ENCODE assay signal across 13 cellular contexts in the genomic region with DNA sequence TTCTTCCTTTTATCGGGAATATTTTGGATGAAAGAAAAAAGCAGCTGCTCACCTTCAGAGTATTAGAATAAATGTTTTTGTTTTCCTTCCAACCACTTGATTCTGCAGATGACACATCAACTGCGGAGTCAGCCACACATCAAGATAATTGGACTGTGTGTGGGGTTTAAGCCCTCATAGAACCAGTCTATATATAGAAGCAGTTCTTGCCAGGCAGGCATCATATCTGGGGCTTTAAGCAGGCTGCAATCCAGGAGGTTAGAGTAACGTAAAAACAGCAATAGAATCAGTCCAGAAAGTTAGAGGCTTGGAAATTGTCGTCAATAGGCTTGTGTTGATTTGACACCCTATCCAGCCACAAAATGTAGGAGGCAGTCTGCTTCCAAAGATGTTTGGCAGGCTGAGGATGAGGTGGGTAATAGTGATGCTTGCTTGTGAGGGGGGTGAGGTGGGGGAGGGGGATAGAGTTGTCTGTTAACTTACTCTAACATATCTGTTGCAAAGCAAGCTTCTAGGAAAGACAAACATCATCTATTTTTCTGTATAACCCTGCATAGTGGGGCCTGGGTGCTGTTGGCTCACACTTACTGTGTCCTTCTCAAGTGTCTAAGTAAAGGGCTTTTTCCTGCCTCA.
A peak's percentile ranks its signal among the peaks of the same experiment; 100 is the strongest.
DNase-seq lines count a peak whose midpoint lies in the region; ATAC-seq and TF ChIP-seq lines count a peak whose summit lies in the region.
"Had no signal": no experiment of that assay in that cellular context is flagged by ENCODE, and none has a peak within 500 bp of the region (broad histone marks: within the 10 kb centered on the region; RNA-seq: fewer than 3 reads in every experiment).

No MANE protein-coding gene starts in this region.

- H3K36me3 ChIP-seq in GM23248 (ENCODE audit: low read depth) (no peaks in the 10 kb centered on the region), osteoblast (ENCODE audit: insufficient read depth, low read length) (peaks cover 18% of the 10 kb centered on the region)

- no peak for ATAC-seq in HG02840 (IDR thresholded peaks at IDR 0.05; ENCODE audit: low FRiP score, unreplicated experiment)
- ATAC-seq in left lobe of liver, result no peak
- no peak for ATAC-seq in activated CD8-positive, alpha-beta memory T cell treated with anti-CD3 and anti-CD28 coated beads, Interleukin-2, amount 10 ng/mL, durations not matched to agents 7 days and 5 days
- ATAC-seq: CD8-positive, alpha-beta T cell had no signal

- H3K4me2 ChIP-seq in GM23248 (ENCODE audit: unreplicated experiment) (peak overlapping the region; percentile 40), osteoblast (ENCODE audit: insufficient read depth, low read length) (peak overlapping the region; percentile 50)

- no peaks in the 10 kb centered on the region for H3K9me2 ChIP-seq in GM23248 (ENCODE audit: insufficient read depth)

- H3K9me3 Mint-ChIP-seq in chondrocyte (ENCODE audit: low read depth), result no peaks in the 10 kb centered on the region
- no peaks in the 10 kb centered on the region for H3K9me3 Mint-ChIP-seq in activated CD8-positive, alpha-beta memory T cell treated with anti-CD3 and anti-CD28 coated beads, Interleukin-2, amount 10 ng/mL, durations not matched to agents 7 days and 5 days (ENCODE audit: low read depth)
- H3K9me3 Mint-ChIP-seq: CD8-positive, alpha-beta T cell had no signal

- H3K79me2 ChIP-seq in GM23248 (ENCODE audit: insufficient read depth), result peaks cover 12% of the 10 kb centered on the region
- H3K79me2 ChIP-seq in osteoblast (ENCODE audit: insufficient read depth, low read length), result peaks cover 5% of the 10 kb centered on the region

- DNase-seq in GM23248 (peak; percentile 59), NCI-H446 treated with DMSO at 0.1 percent for 48 hours (lab: John Stamatoyannopoulos, UW) (peak; percentile 20), chondrocyte (ENCODE audit: low spot score) (no peak), osteoblast (ENCODE audit: insufficient read length, low spot score, missing footprints) (peak; percentile 85), left lobe of liver (ENCODE audit: low spot score) (no peak), HuH-7 (ENCODE audit: low spot score) (no peak)
- DNase-seq in activated CD8-positive, alpha-beta memory T cell treated with anti-CD3 and anti-CD28 coated beads, Interleukin-2, amount 10 ng/mL, durations not matched to agents 7 days and 5 days, result no peak
- DNase-seq: activated CD4-positive, CD25-positive, alpha-beta regulatory T cell; GDM1; NCI-H1694 treated with DMSO at 0.1 percent for 48 hours; small intestine had no signal

- H3K4me1 ChIP-seq in GM23248 (ENCODE audit: insufficient read depth) (peaks cover 11% of the 10 kb centered on the region; the same call in 1 of the 2 replicates), osteoblast (ENCODE audit: insufficient read depth, low read length) (peaks cover 15% of the 10 kb centered on the region)

- no peak for TF ChIP-seq CTCF in chondrocyte (IDR thresholded peaks at IDR 0.05)
- TF ChIP-seq CTCF in osteoblast (IDR thresholded peaks at IDR 0.05; ENCODE audit: extremely low read depth, low read depth, low read length), result no peak

- peaks cover 13% of the 10 kb centered on the region for H3K4me1 Mint-ChIP-seq in chondrocyte (ENCODE audit: low read depth)
- H3K4me1 Mint-ChIP-seq in activated CD8-positive, alpha-beta memory T cell treated with anti-CD3 and anti-CD28 coated beads, Interleukin-2, amount 10 ng/mL, durations not matched to agents 7 days and 5 days, result peaks cover 28% of the 10 kb centered on the region

- in situ Hi-C loops in GM23248 (cut with MboI), result no loop called here

- H2AFZ ChIP-seq in GM23248 (no peak overlapping the region), osteoblast (ENCODE audit: low read length) (no peak overlapping the region)

- H3K4me3 ChIP-seq in GM23248 (no peak overlapping the region), osteoblast (ENCODE audit: insufficient read depth, low read length) (peak overlapping the region; percentile 2)

- WGBS in GM23248 (ENCODE audit: low coverage in 1 of 2, low lambda C conversion rate in 2 of 2, missing lambda C conversion rate in 2 of 2), 2 experiments, result 58 to 69% methylated on average over 4 of the region's 4 CpGs

- H3K9me3 ChIP-seq in GM23248 (ENCODE audit: low read depth) (no peaks in the 10 kb centered on the region), osteoblast (ENCODE audit: low read depth, low read length) (no peaks in the 10 kb centered on the region)

- CTCF ChIA-PET in activated CD8-positive, alpha-beta memory T cell treated with anti-CD3 and anti-CD28 coated beads, Interleukin-2, amount 10 ng/mL, durations not matched to agents 7 days and 5 days (lab: Charles Lee), result no interaction called here

- H3K4me3 Mint-ChIP-seq in chondrocyte (ENCODE audit: unreplicated experiment), result no peak overlapping the region
- H3K4me3 Mint-ChIP-seq in activated CD8-positive, alpha-beta memory T cell treated with anti-CD3 and anti-CD28 coated beads, Interleukin-2, amount 10 ng/mL, durations not matched to agents 7 days and 5 days, result no peak overlapping the region
- H3K4me3 Mint-ChIP-seq: CD8-positive, alpha-beta T cell had no signal

- H3F3A ChIP-seq in GM23248 (ENCODE audit: insufficient read depth), result 0 out of 2 replicates have a peak, but pooled peaks cover 4% of the 10 kb centered on the region

- H4K20me1 ChIP-seq in GM23248 (ENCODE audit: insufficient read depth), result no peaks in the 10 kb centered on the region
- peaks cover 21% of the 10 kb centered on the region for H4K20me1 ChIP-seq in osteoblast (ENCODE audit: insufficient read depth, low read length)

- peaks cover 16% of the 10 kb centered on the region for H3K36me3 Mint-ChIP-seq in chondrocyte (ENCODE audit: low read depth)
- H3K36me3 Mint-ChIP-seq in activated CD8-positive, alpha-beta memory T cell treated with anti-CD3 and anti-CD28 coated beads, Interleukin-2, amount 10 ng/mL, durations not matched to agents 7 days and 5 days, result peaks cover 17% of the 10 kb centered on the region

- no peak overlapping the region for H3K27ac ChIP-seq in GM23248
- peak overlapping the region; percentile 18 for H3K27ac ChIP-seq in osteoblast (ENCODE audit: low read depth, low read length)

- H3K27ac Mint-ChIP-seq in chondrocyte (ENCODE audit: unreplicated experiment), result peak overlapping the region; percentile 8
- no peak overlapping the region for H3K27ac Mint-ChIP-seq in activated CD8-positive, alpha-beta memory T cell treated with anti-CD3 and anti-CD28 coated beads, Interleukin-2, amount 10 ng/mL, durations not matched to agents 7 days and 5 days
- H3K27ac Mint-ChIP-seq: CD8-positive, alpha-beta T cell had no signal

- H3K9ac ChIP-seq in GM23248, result no peak overlapping the region

- H3K27me3 Mint-ChIP-seq in chondrocyte (ENCODE audit: low read depth), result no peaks in the 10 kb centered on the region
- H3K27me3 Mint-ChIP-seq in activated CD8-positive, alpha-beta memory T cell treated with anti-CD3 and anti-CD28 coated beads, Interleukin-2, amount 10 ng/mL, durations not matched to agents 7 days and 5 days, result no peaks in the 10 kb centered on the region

- H3K27me3 ChIP-seq in GM23248 (replicated peaks; ENCODE audit: insufficient read depth) (no peaks in the 10 kb centered on the region), osteoblast (ENCODE audit: insufficient read depth, low read length) (no peaks in the 10 kb centered on the region)

Comparison
In these comparisons a context has a peak if more than half of its experiments do, and no peak if none do; other contexts are left out.
1. DNase-seq: peak in GM23248 (single experiment), NCI-H446 treated with DMSO at 0.1 percent for 48 hours (single experiment) and osteoblast (single experiment); none in chondrocyte (single experiment), left lobe of liver (single experiment), activated CD8-positive, alpha-beta memory T cell treated with anti-CD3 and anti-CD28 coated beads, Interleukin-2, amount 10 ng/mL, durations not matched to agents 7 days and 5 days (single experiment) and HuH-7 (single experiment).